8 cellular contexts compared by ENCODE assay signal in the genomic region with DNA sequence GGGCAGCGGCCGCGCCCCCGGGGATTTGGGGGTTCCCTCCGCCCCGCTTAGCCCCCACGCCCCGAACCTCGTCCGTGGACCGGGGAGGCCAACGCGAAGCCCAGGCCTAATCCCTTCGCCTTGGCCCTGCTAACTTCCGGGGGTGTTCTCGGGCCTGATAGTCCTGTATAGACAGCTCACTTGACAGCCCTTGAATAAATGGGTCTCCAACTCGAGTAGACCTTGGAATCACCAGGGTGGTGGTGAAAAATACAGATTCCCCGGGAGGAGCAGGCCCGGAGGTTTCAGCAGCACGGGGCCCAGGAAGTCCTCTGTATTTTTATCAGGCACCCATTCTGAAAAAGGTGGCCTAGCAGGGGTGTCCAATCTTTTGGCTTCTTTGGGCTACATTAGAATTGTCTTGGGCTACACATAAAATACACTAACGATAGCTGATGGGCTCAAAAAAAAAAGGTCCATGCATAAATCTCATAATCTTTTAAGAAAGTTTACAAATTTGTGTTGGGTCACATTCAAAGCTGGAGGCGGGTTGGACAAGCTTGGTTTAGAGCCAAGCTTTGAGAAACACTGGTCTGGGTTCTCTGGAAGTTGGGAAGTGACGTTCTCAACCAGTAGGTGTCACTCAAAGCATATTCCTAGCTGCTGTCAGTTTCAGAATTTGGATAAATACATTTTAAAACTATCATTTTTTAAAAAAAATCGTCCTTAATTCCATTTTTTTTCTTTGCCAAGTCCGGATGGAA.
DNase-seq lines count a peak whose midpoint lies in the region; ATAC-seq, FAIRE-seq and TF ChIP-seq lines count a peak whose summit lies in the region.

No MANE protein-coding gene starts in this region.

- peak overlapping the region; percentile 91 for H3K27ac ChIP-seq in skeletal muscle tissue (ENCODE audit: low read depth, low read length)

- H3K4me3 ChIP-seq in bronchial epithelial cell (ENCODE audit: low read depth, low read length) (peak overlapping the region; percentile 55), skeletal muscle tissue (ENCODE audit: low read length in 3 of 3) (peak overlapping the region; percentile 59 to 69 (median 66))

- DNase-seq in GM10266 (ENCODE audit: extremely low spot score) (peak; percentile 73), MV-4-11 (lab: John Stamatoyannopoulos, UW) (peak; percentile 65), bronchial epithelial cell (ENCODE audit: low read depth) (peak; percentile 73), iPS-NIHi7 (ENCODE audit: extremely low spot score) (peak; percentile 67)

- no peaks in the 10 kb centered on the region for H3K9me3 ChIP-seq in skeletal muscle tissue (ENCODE audit: control insufficient read depth in 3 of 3, low read length in 3 of 3)

- peak overlapping the region; percentile 59 to 74 (median 60) for H3K9ac ChIP-seq in skeletal muscle tissue (ENCODE audit: low read depth in 1 of 3, low read length in 3 of 3)

- peaks cover 7 to 15% (median 8%) of the 10 kb centered on the region in 3 donors for H3K4me1 ChIP-seq in skeletal muscle tissue (ENCODE audit: control insufficient read depth in 3 of 3, insufficient read depth in 3 of 3, low read length in 3 of 3)

- H3K36me3 ChIP-seq in bronchial epithelial cell (ENCODE audit: control insufficient read depth, insufficient read depth, low read length) (no peaks in the 10 kb centered on the region), skeletal muscle tissue (ENCODE audit: control insufficient read depth in 3 of 3, insufficient read depth in 3 of 3, low read length in 3 of 3) (no peaks in the 10 kb centered on the region)

- FAIRE-seq in A204.1 (lab: Jason Lieb, UNC) (peak; percentile 94), bronchial epithelial cell (lab: Jason Lieb, UNC) (no peak)

- ATAC-seq in HG02623 (IDR thresholded peaks at IDR 0.05; ENCODE audit: unreplicated experiment) (peak; percentile 33), SK-N-SH treated with all-trans-retinoic acid at 6 μM for 48 hours (peak; percentile 82)

- H3K27me3 ChIP-seq in bronchial epithelial cell (ENCODE audit: control insufficient read depth, insufficient read depth, low read length) (no peaks in the 10 kb centered on the region), skeletal muscle tissue (ENCODE audit: control insufficient read depth in 3 of 3, insufficient read depth in 3 of 3, low read length in 3 of 3) (no peaks in the 10 kb centered on the region)

- TF ChIP-seq CTCF in GM10266 (IDR thresholded peaks at IDR 0.05; ENCODE audit: control insufficient read depth, insufficient read depth, low read depth, missing control alignments) = peak; percentile 66
- peak; percentile 68 for TF ChIP-seq CTCF in bronchial epithelial cell (IDR thresholded peaks at IDR 0.05; ENCODE audit: insufficient read depth, low read length, severe bottlenecking)

TF ChIP-seq in SK-N-SH treated with all-trans-retinoic acid at 6 μM for 48 hours, 23 proteins besides CTCF, POLR2A, EP300 and RAD21:
- TF ChIP-seq, protein P1, sequence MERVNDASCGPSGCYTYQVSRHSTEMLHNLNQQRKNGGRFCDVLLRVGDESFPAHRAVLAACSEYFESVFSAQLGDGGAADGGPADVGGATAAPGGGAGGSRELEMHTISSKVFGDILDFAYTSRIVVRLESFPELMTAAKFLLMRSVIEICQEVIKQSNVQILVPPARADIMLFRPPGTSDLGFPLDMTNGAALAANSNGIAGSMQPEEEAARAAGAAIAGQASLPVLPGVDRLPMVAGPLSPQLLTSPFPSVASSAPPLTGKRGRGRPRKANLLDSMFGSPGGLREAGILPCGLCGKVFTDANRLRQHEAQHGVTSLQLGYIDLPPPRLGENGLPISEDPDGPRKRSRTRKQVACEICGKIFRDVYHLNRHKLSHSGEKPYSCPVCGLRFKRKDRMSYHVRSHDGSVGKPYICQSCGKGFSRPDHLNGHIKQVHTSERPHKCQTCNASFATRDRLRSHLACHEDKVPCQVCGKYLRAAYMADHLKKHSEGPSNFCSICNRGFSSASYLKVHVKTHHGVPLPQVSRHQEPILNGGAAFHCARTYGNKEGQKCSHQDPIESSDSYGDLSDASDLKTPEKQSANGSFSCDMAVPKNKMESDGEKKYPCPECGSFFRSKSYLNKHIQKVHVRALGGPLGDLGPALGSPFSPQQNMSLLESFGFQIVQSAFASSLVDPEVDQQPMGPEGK (CRISPR knock-in tag; IDR thresholded peaks at IDR 0.05; ENCODE audit: borderline replicate concordance) = no peak
- TF ChIP-seq ISL1 (CRISPR knock-in tag; IDR thresholded peaks at IDR 0.05) (no peak; the same call in 1 of the 2 replicates), CSDC2 (CRISPR knock-in tag; IDR thresholded peaks at IDR 0.05) (no peak), OSR1 (CRISPR knock-in tag; IDR thresholded peaks at IDR 0.05) (no peak), ZC3H10 (CRISPR knock-in tag; IDR thresholded peaks at IDR 0.05) (no peak)
- TF ChIP-seq, protein P2, sequence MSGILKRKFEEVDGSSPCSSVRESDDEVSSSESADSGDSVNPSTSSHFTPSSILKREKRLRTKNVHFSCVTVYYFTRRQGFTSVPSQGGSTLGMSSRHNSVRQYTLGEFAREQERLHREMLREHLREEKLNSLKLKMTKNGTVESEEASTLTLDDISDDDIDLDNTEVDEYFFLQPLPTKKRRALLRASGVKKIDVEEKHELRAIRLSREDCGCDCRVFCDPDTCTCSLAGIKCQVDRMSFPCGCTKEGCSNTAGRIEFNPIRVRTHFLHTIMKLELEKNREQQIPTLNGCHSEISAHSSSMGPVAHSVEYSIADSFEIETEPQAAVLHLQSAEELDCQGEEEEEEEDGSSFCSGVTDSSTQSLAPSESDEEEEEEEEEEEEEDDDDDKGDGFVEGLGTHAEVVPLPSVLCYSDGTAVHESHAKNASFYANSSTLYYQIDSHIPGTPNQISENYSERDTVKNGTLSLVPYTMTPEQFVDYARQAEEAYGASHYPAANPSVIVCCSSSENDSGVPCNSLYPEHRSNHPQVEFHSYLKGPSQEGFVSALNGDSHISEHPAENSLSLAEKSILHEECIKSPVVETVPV (CRISPR knock-in tag; IDR thresholded peaks at IDR 0.05) = no peak
- TF ChIP-seq, protein P3, sequence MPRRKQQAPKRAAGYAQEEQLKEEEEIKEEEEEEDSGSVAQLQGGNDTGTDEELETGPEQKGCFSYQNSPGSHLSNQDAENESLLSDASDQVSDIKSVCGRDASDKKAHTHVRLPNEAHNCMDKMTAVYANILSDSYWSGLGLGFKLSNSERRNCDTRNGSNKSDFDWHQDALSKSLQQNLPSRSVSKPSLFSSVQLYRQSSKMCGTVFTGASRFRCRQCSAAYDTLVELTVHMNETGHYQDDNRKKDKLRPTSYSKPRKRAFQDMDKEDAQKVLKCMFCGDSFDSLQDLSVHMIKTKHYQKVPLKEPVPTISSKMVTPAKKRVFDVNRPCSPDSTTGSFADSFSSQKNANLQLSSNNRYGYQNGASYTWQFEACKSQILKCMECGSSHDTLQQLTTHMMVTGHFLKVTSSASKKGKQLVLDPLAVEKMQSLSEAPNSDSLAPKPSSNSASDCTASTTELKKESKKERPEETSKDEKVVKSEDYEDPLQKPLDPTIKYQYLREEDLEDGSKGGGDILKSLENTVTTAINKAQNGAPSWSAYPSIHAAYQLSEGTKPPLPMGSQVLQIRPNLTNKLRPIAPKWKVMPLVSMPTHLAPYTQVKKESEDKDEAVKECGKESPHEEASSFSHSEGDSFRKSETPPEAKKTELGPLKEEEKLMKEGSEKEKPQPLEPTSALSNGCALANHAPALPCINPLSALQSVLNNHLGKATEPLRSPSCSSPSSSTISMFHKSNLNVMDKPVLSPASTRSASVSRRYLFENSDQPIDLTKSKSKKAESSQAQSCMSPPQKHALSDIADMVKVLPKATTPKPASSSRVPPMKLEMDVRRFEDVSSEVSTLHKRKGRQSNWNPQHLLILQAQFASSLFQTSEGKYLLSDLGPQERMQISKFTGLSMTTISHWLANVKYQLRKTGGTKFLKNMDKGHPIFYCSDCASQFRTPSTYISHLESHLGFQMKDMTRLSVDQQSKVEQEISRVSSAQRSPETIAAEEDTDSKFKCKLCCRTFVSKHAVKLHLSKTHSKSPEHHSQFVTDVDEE (CRISPR knock-in tag; IDR thresholded peaks at IDR 0.05) = no peak

Comparison
In these comparisons a context has a peak if more than half of its experiments do, and no peak if none do; other contexts are left out.
1. Peak in every context shown above with its lines: DNase-seq, ATAC-seq, H3K4me3 ChIP-seq and H3K27ac ChIP-seq.